In genomic region chr19:17363852-17364605, GRCh38 we compare ENCODE assay signal across 11 cellular contexts. TPM values are rescaled to one million over a fixed set of nuclear protein-coding genes. Genes with fewer than 3 reads are reported as not detected.
"Had no signal": no experiment of that assay in that cellular context is flagged by ENCODE, and none has a peak within 500 bp of the region (broad histone marks: within the 10 kb centered on the region; RNA-seq: fewer than 3 reads in every experiment).

No MANE protein-coding gene starts in this region.

RNA-seq across cellular contexts. Expression of gene PLVAP, which starts 13.1 kb away (rescaled TPM):
- total RNA-seq: activated CD4-positive, alpha-beta T cell treated with anti-CD3 and anti-CD28 coated beads, Interleukin-2, amount 10 ng/mL, durations not matched to agents 24 days and 14 days; activated CD8-positive, alpha-beta memory T cell treated with anti-CD3 and anti-CD28 coated beads for 36 hours; activated CD8-positive, alpha-beta T cell treated with anti-CD3 and anti-CD28 coated beads for 36 hours; activated naive CD4-positive, alpha-beta T cell treated with anti-CD3 and anti-CD28 coated beads for 36 hours; activated naive CD8-positive, alpha-beta T cell treated with anti-CD3 and anti-CD28 coated beads for 36 hours; activated T-cell treated with anti-CD3 and anti-CD28 coated beads, Interleukin-2, amount 50 U/mL, for 72 hours; T-helper 17 cell; T-helper 2 cell treated with Interferon-gamma antibody and Interleukin-4, amounts not matched to agents 100 ng/mL and 5 ng/mL, for 36 hours had no signal

RNA-seq across cellular contexts. Expression of gene CCDC194, which starts 30.0 kb away (rescaled TPM):
- total RNA-seq: body of pancreas, cerebellum had no signal
- polyA plus RNA-seq: aorta had no signal
